ENCODE assay signal across 2 cellular contexts in the genomic region with DNA sequence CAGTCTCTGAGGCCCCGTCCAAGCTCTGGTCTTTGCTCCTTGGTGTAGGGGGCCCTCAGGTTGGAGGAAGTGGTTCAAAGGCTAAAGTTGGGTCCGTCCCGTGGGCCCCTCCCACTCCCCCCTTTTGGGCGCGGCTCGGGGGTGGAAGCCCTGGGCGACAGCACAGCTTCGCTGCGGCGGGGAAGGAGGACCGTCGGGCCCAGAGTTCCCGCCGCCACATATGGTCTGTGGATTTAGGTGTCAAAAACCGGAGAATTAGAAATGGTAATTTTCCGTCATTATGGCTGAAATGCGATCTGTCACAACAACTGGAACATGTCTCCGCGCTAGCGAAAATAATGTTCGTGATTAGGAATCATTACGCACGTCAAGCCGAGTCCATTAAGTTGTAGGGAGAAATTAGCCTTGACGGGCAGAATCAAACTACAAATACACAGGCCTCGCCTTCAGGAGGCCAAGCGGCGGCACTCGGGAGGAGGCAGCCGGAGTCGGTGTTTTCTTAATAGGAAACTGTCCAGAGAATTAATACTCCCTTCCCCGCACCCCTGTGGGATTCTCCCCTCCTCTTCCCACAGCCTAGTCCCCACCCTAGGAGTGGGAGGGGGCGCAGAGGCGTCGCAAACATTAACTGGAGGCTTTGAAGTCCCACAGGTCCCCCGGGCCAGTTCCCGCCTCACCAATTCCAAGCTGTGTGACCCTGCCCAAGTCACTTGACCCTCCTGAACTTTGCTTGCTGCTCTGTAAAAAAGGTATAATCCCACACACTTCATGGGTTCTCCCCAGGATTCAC.
TF ChIP-seq lines count a peak whose summit lies in the region.

No MANE protein-coding gene starts in this region.

TF ChIP-seq in SK-N-SH, 30 proteins besides CTCF, POLR2A, EP300 and RAD21:
- no peak for TF ChIP-seq POLR2AphosphoS5 (IDR thresholded peaks at IDR 0.05; ENCODE audit: low read depth, low read length)
- TF ChIP-seq PBX3 (IDR thresholded peaks at IDR 0.05), result no peak
- no peak for TF ChIP-seq YY1 (IDR thresholded peaks at IDR 0.05; ENCODE audit: low read depth)
- no peak for TF ChIP-seq GATA2 (CRISPR knock-in tag; IDR thresholded peaks at IDR 0.05)

TF ChIP-seq in SK-N-SH treated with all-trans-retinoic acid at 6 μM for 48 hours, 23 proteins besides CTCF, POLR2A, EP300 and RAD21:
- no peak for TF ChIP-seq CSDC2 (CRISPR knock-in tag; IDR thresholded peaks at IDR 0.05)
- TF ChIP-seq ZFP30 (CRISPR knock-in tag; IDR thresholded peaks at IDR 0.05), result no peak
- TF ChIP-seq GLIS3 (CRISPR knock-in tag; IDR thresholded peaks at IDR 0.05), result no peak
- TF ChIP-seq RARB (CRISPR knock-in tag; IDR thresholded peaks at IDR 0.05), result no peak
- TF ChIP-seq, protein P1, sequence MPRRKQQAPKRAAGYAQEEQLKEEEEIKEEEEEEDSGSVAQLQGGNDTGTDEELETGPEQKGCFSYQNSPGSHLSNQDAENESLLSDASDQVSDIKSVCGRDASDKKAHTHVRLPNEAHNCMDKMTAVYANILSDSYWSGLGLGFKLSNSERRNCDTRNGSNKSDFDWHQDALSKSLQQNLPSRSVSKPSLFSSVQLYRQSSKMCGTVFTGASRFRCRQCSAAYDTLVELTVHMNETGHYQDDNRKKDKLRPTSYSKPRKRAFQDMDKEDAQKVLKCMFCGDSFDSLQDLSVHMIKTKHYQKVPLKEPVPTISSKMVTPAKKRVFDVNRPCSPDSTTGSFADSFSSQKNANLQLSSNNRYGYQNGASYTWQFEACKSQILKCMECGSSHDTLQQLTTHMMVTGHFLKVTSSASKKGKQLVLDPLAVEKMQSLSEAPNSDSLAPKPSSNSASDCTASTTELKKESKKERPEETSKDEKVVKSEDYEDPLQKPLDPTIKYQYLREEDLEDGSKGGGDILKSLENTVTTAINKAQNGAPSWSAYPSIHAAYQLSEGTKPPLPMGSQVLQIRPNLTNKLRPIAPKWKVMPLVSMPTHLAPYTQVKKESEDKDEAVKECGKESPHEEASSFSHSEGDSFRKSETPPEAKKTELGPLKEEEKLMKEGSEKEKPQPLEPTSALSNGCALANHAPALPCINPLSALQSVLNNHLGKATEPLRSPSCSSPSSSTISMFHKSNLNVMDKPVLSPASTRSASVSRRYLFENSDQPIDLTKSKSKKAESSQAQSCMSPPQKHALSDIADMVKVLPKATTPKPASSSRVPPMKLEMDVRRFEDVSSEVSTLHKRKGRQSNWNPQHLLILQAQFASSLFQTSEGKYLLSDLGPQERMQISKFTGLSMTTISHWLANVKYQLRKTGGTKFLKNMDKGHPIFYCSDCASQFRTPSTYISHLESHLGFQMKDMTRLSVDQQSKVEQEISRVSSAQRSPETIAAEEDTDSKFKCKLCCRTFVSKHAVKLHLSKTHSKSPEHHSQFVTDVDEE (CRISPR knock-in tag; IDR thresholded peaks at IDR 0.05), result no peak
- no peak for TF ChIP-seq ZNF565 (CRISPR knock-in tag; conservative IDR thresholded peaks at IDR 0.05; ENCODE audit: low read depth)
- TF ChIP-seq POU6F1 (CRISPR knock-in tag; IDR thresholded peaks at IDR 0.05; ENCODE audit: borderline replicate concordance, low read depth), result no peak
- TF ChIP-seq BACH2 (CRISPR knock-in tag; IDR thresholded peaks at IDR 0.05; ENCODE audit: borderline replicate concordance), result no peak
